Comparison of ENCODE assay signal across 2 cellular contexts in the genomic region with DNA sequence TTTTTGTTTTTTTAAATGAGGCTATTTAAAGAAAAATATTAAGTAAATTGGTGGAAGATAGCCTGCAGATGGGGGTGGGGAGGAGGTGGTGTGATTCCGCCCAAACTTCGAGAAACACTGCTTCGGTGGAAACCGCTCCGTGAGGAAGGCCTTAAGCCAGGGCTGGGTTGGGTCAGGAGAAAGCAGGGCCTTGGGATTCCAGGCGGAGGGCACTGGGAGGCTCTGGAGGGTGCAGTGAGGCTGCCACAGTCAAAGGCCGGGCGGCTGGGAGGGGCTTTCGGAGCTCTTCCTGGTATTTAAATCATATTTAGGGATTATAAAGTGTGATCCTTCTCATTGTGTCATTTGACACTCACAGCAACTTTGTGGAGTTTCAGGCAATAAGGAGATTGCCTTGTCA.
TF ChIP-seq lines count a peak whose summit lies in the region.

No MANE protein-coding gene starts in this region.

TF ChIP-seq in GM23338, 12 proteins besides CTCF, POLR2A, EP300 and RAD21:
- TF ChIP-seq ZNF331 (CRISPR knock-in tag; IDR thresholded peaks at IDR 0.05; ENCODE audit: low read depth) (no peak), POLR2AphosphoS5 (IDR thresholded peaks at IDR 0.05; ENCODE audit: low read depth) (no peak), STAT1 (IDR thresholded peaks at IDR 0.05; ENCODE audit: unreplicated experiment) (no peak), ZNF114 (CRISPR knock-in tag; IDR thresholded peaks at IDR 0.05) (no peak), EZH2 (IDR thresholded peaks at IDR 0.05; ENCODE audit: low read depth, unreplicated experiment) (no peak), CREB1 (CRISPR knock-in tag; IDR thresholded peaks at IDR 0.05; ENCODE audit: low read depth) (no peak)
- TF ChIP-seq, protein P1, sequence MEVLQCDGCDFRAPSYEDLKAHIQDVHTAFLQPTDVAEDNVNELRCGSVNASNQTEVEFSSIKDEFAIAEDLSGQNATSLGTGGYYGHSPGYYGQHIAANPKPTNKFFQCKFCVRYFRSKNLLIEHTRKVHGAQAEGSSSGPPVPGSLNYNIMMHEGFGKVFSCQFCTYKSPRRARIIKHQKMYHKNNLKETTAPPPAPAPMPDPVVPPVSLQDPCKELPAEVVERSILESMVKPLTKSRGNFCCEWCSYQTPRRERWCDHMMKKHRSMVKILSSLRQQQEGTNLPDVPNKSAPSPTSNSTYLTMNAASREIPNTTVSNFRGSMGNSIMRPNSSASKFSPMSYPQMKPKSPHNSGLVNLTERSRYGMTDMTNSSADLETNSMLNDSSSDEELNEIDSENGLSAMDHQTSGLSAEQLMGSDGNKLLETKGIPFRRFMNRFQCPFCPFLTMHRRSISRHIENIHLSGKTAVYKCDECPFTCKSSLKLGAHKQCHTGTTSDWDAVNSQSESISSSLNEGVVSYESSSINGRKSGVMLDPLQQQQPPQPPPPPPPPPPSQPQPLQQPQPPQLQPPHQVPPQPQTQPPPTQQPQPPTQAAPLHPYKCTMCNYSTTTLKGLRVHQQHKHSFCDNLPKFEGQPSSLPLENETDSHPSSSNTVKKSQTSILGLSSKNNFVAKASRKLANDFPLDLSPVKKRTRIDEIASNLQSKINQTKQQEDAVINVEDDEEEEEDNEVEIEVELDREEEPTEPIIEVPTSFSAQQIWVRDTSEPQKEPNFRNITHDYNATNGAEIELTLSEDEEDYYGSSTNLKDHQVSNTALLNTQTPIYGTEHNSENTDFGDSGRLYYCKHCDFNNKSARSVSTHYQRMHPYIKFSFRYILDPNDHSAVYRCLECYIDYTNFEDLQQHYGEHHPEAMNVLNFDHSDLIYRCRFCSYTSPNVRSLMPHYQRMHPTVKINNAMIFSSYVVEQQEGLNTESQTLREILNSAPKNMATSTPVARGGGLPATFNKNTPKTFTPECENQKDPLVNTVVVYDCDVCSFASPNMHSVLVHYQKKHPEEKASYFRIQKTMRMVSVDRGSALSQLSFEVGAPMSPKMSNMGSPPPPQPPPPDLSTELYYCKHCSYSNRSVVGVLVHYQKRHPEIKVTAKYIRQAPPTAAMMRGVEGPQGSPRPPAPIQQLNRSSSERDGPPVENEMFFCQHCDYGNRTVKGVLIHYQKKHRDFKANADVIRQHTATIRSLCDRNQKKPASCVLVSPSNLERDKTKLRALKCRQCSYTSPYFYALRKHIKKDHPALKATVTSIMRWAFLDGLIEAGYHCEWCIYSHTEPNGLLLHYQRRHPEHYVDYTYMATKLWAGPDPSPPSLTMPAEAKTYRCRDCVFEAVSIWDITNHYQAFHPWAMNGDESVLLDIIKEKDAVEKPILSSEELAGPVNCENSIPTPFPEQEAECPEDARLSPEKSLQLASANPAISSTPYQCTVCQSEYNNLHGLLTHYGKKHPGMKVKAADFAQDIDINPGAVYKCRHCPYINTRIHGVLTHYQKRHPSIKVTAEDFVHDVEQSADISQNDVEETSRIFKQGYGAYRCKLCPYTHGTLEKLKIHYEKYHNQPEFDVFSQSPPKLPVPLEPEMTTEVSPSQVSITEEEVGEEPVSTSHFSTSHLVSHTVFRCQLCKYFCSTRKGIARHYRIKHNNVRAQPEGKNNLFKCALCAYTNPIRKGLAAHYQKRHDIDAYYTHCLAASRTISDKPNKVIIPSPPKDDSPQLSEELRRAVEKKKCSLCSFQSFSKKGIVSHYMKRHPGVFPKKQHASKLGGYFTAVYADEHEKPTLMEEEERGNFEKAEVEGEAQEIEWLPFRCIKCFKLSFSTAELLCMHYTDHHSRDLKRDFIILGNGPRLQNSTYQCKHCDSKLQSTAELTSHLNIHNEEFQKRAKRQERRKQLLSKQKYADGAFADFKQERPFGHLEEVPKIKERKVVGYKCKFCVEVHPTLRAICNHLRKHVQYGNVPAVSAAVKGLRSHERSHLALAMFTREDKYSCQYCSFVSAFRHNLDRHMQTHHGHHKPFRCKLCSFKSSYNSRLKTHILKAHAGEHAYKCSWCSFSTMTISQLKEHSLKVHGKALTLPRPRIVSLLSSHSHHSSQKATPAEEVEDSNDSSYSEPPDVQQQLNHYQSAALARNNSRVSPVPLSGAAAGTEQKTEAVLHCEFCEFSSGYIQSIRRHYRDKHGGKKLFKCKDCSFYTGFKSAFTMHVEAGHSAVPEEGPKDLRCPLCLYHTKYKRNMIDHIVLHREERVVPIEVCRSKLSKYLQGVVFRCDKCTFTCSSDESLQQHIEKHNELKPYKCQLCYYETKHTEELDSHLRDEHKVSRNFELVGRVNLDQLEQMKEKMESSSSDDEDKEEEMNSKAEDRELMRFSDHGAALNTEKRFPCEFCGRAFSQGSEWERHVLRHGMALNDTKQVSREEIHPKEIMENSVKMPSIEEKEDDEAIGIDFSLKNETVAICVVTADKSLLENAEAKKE (CRISPR knock-in tag; IDR thresholded peaks at IDR 0.05): no peak
- TF ChIP-seq, protein P2, sequence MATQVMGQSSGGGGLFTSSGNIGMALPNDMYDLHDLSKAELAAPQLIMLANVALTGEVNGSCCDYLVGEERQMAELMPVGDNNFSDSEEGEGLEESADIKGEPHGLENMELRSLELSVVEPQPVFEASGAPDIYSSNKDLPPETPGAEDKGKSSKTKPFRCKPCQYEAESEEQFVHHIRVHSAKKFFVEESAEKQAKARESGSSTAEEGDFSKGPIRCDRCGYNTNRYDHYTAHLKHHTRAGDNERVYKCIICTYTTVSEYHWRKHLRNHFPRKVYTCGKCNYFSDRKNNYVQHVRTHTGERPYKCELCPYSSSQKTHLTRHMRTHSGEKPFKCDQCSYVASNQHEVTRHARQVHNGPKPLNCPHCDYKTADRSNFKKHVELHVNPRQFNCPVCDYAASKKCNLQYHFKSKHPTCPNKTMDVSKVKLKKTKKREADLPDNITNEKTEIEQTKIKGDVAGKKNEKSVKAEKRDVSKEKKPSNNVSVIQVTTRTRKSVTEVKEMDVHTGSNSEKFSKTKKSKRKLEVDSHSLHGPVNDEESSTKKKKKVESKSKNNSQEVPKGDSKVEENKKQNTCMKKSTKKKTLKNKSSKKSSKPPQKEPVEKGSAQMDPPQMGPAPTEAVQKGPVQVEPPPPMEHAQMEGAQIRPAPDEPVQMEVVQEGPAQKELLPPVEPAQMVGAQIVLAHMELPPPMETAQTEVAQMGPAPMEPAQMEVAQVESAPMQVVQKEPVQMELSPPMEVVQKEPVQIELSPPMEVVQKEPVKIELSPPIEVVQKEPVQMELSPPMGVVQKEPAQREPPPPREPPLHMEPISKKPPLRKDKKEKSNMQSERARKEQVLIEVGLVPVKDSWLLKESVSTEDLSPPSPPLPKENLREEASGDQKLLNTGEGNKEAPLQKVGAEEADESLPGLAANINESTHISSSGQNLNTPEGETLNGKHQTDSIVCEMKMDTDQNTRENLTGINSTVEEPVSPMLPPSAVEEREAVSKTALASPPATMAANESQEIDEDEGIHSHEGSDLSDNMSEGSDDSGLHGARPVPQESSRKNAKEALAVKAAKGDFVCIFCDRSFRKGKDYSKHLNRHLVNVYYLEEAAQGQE (IDR thresholded peaks at IDR 0.05; ENCODE audit: unreplicated experiment): no peak
- TF ChIP-seq, protein P3, sequence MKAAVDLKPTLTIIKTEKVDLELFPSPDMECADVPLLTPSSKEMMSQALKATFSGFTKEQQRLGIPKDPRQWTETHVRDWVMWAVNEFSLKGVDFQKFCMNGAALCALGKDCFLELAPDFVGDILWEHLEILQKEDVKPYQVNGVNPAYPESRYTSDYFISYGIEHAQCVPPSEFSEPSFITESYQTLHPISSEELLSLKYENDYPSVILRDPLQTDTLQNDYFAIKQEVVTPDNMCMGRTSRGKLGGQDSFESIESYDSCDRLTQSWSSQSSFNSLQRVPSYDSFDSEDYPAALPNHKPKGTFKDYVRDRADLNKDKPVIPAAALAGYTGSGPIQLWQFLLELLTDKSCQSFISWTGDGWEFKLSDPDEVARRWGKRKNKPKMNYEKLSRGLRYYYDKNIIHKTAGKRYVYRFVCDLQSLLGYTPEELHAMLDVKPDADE (IDR thresholded peaks at IDR 0.05): no peak

TF ChIP-seq in WTC11, 78 proteins besides CTCF, POLR2A, EP300 and RAD21:
- TF ChIP-seq CREM (CRISPR knock-in tag; IDR thresholded peaks at IDR 0.05): no peak
